ENCODE assay signal across 31 cellular contexts in the genomic region with DNA sequence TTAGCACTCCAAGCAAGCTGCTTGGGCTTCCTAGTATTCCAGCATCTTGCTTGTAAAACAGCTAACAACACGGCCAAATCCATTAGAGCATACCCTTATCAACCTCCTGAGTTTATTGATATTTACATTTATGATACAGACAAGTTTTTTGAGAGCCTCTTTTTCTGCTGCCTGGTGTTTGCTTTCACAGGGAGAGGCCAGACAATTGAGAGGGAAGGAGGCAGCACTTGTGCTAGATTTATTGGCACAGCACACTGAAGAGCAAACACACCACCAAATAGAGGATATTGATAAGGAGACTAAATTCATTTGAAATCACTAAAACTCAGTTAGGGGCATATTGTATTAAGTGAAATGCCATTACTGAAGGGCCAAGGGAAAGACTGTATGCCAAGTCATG.
DNase-seq lines count a peak whose midpoint lies in the region; FAIRE-seq and TF ChIP-seq lines count a peak whose summit lies in the region.
"Had no signal": no experiment of that assay in that cellular context is flagged by ENCODE, and none has a peak within 500 bp of the region (broad histone marks: within the 10 kb centered on the region; RNA-seq: fewer than 3 reads in every experiment).

No MANE protein-coding gene starts in this region.

- intact Hi-C loops in A673 (cut with micrococcal nuclease; ENCODE audit: unreplicated experiment) = no loop called here

- H3K9me3 ChIP-seq in A673 (ENCODE audit: low read depth, low read length, poor library complexity, severe bottlenecking) = peaks cover 5% of the 10 kb centered on the region
- H3K9me3 ChIP-seq: HAP-1, lower lobe of right lung, uterus had no signal

- no peak for TF ChIP-seq POLR2A in GM12891 (IDR thresholded peaks at IDR 0.05; ENCODE audit: low read depth, low read length)

- POLR2A ChIA-PET in A673 (lab: Charles Lee; ENCODE audit: low non-redundant PET) = no interaction called here

- peak; percentile 31 for DNase-seq in Ammon's horn (ENCODE audit: low spot score)
- DNase-seq in NCI-H1092 (lab: John Stamatoyannopoulos, UW) = peak; percentile 86
- DNase-seq in NCI-H2029 treated with DMSO at 0.1 percent for 48 hours (lab: John Stamatoyannopoulos, UW) = peak; percentile 90
- DNase-seq in NCI-H69 (lab: John Stamatoyannopoulos, UW) = peak; percentile 76
- no peak for DNase-seq in GDM1 (lab: John Stamatoyannopoulos, UW)
- no peak for DNase-seq in GM12891 (ENCODE audit: insufficient read length, low spot score)
- no peak for DNase-seq in A673 (ENCODE audit: low spot score)
- no peak for DNase-seq in pons (ENCODE audit: low spot score)
- DNase-seq: 8988T; activated CD4-positive, alpha-beta T cell treated with anti-CD3 and anti-CD28 coated beads for 36 hours; activated CD8-positive, alpha-beta memory T cell treated with anti-CD3 and anti-CD28 coated beads for 24 hours; activated gamma-delta T cell; activated naive CD8-positive, alpha-beta T cell treated with anti-CD3 and anti-CD28 coated beads, Interleukin-2, amount 50 U/mL, for 24 hours; activated T-cell treated with anti-CD3 and anti-CD28 coated beads, Interleukin-2, amount 50 U/mL, for 1 hour; caudate nucleus; CD4-positive, CD25-positive, alpha-beta regulatory T cell; cortex of kidney; effector memory CD8-positive, alpha-beta T cell; erythroblast; lower lobe of right lung; natural killer cell; NCI-H1694 treated with DMSO at 0.1 percent for 48 hours; NCI-H526 treated with DMSO at 0.1 percent for 48 hours; occipital lobe; stimulated activated naive CD8-positive, alpha-beta T cell treated with anti-CD3 and anti-CD28 coated beads, Interleukin-15, Interleukin-2, amounts not matched to agents 100 U/mL and 50 U/mL, for 24 hours; uterus had no signal

- H3K36me3 ChIP-seq in A673 (ENCODE audit: insufficient read depth, low read length, poor library complexity, severe bottlenecking) = no peaks in the 10 kb centered on the region
- H3K36me3 ChIP-seq: HAP-1, lower lobe of right lung, uterus had no signal

- H3K27me3 ChIP-seq in A673 (replicated peaks; ENCODE audit: insufficient read depth, low read depth, low read length, poor library complexity) = no peaks in the 10 kb centered on the region
- H3K27me3 ChIP-seq: uterus had no signal

- CTCF ChIA-PET in A673 (lab: Charles Lee) = no interaction called here

- BruUV-seq in A673 (replicated peaks; lab: Mats Ljungman, UMichigan) = no TSS peak

- H3K27ac ChIP-seq in A673 (ENCODE audit: low read depth, low read length, poor library complexity, severe bottlenecking) = no peak overlapping the region
- H3K27ac ChIP-seq: lower lobe of right lung, RWPE1, uterus had no signal

- no peak for TF ChIP-seq CTCF in A673 (conservative IDR thresholded peaks at IDR 0.05; ENCODE audit: low read depth, low read length)

- H3K4me3 ChIP-seq in A673 (ENCODE audit: low read depth, low read length, poor library complexity, severe bottlenecking) = no peak overlapping the region
- H3K4me3 ChIP-seq: HAP-1, K562, lower lobe of right lung, uterus had no signal

- H3K4me1 ChIP-seq in A673 (ENCODE audit: insufficient read depth, low read length, poor library complexity, severe bottlenecking) = no peaks in the 10 kb centered on the region
- H3K4me1 ChIP-seq: HAP-1, lower lobe of right lung, uterus had no signal

- FAIRE-seq in GM12891 (lab: Jason Lieb, UNC) = no peak
- FAIRE-seq: G401.6, HTR-8/SVneo, K562 had no signal

TF ChIP-seq in GM12891, 5 proteins besides CTCF, POLR2A, EP300 and RAD21:
- no peak for TF ChIP-seq PAX5 (IDR thresholded peaks at IDR 0.05; ENCODE audit: insufficient read depth, low read length, severe bottlenecking)
- TF ChIP-seq POLR2AphosphoS5 (IDR thresholded peaks at IDR 0.05; ENCODE audit: low read depth, low read length) = no peak
- no peak for TF ChIP-seq SPI1 (IDR thresholded peaks at IDR 0.05; ENCODE audit: low read depth, low read length)
- TF ChIP-seq TAF1 (IDR thresholded peaks at IDR 0.05; ENCODE audit: low read depth, low read length) = no peak
- no peak for TF ChIP-seq POU2F2 (IDR thresholded peaks at IDR 0.05; ENCODE audit: low read depth, low read length)

Comparison
In these comparisons a context has a peak if more than half of its experiments do, and no peak if none do; other contexts are left out.
1. DNase-seq: peak in Ammon's horn (single experiment), NCI-H1092 (single experiment), NCI-H2029 treated with DMSO at 0.1 percent for 48 hours (single experiment) and NCI-H69 (single experiment); none in GDM1 (single experiment), GM12891 (single experiment), A673 (single experiment) and pons (single experiment).